In genomic region chr5:137320056-137321045, GRCh38 we compare ENCODE assay signal across 9 cellular contexts.
DNase-seq lines count a peak whose midpoint lies in the region; ATAC-seq and TF ChIP-seq lines count a peak whose summit lies in the region.
"Had no signal": no experiment of that assay in that cellular context is flagged by ENCODE, and none has a peak within 500 bp of the region (broad histone marks: within the 10 kb centered on the region; RNA-seq: fewer than 3 reads in every experiment).

No MANE protein-coding gene starts in this region.

- H3K36me3 ChIP-seq in ascending aorta: no peaks in the 10 kb centered on the region
- H3K36me3 ChIP-seq: BLaER1 treated with 17β-estradiol and CSF1 and Interleukin-3, amounts not matched to agents 10 nM and 100 nM had no signal

- H3K9me3 ChIP-seq in ascending aorta: no peaks in the 10 kb centered on the region

- no peak overlapping the region for H3K4me3 ChIP-seq in ascending aorta
- H3K4me3 ChIP-seq: BLaER1 treated with 17β-estradiol and CSF1 and Interleukin-3, amounts not matched to agents 10 nM and 100 nM had no signal

- peak; percentile 62 to 85 (median 75) for TF ChIP-seq CTCF in ascending aorta (IDR thresholded peaks at IDR 0.05)

- H3K27me3 ChIP-seq in ascending aorta: no peaks in the 10 kb centered on the region
- H3K27me3 ChIP-seq: BLaER1 treated with 17β-estradiol and CSF1 and Interleukin-3, amounts not matched to agents 10 nM and 100 nM had no signal

- H3K27ac ChIP-seq in ascending aorta: no peak overlapping the region
- H3K27ac ChIP-seq: BLaER1 treated with 17β-estradiol and CSF1 and Interleukin-3, amounts not matched to agents 10 nM and 100 nM had no signal

- DNase-seq in NCI-H1436 (lab: John Stamatoyannopoulos, UW) (peak; percentile 37), NCI-H1436 treated with DMSO at 0.1 percent for 48 hours (lab: John Stamatoyannopoulos, UW) (no peak), NCI-H526 treated with DMSO at 0.1 percent for 48 hours (lab: John Stamatoyannopoulos, UW) (peak; percentile 28), ascending aorta (ENCODE audit: low spot score in 2 of 2) (no peak), hippocampal formation (lab: John Stamatoyannopoulos, UW) (peak; percentile 32 to 35), GF-D8 (lab: John Stamatoyannopoulos, UW) (no peak)
- DNase-seq in stimulated activated CD8-positive, alpha-beta memory T cell treated with anti-CD3 and anti-CD28 coated beads, Interleukin-4, amount 100 ng/mL, for 48 hours: peak; percentile 29

- intact Hi-C loops in ascending aorta (cut with DNase I): loop anchor here (1.0 kb wide), 1 partner anchor 179 kb away; the partner anchor contains the start of gene SPOCK1

- ATAC-seq in HG02884 (IDR thresholded peaks at IDR 0.05; ENCODE audit: unreplicated experiment): peak; percentile 69

- H3K4me1 ChIP-seq in ascending aorta: peaks cover 6 to 13% of the 10 kb centered on the region in 2 donors
- H3K4me1 ChIP-seq: BLaER1 treated with 17β-estradiol and CSF1 and Interleukin-3, amounts not matched to agents 10 nM and 100 nM had no signal

Comparison
In these comparisons a context has a peak if more than half of its experiments do, and no peak if none do; other contexts are left out.
1. DNase-seq: peak in NCI-H1436 (single experiment), NCI-H526 treated with DMSO at 0.1 percent for 48 hours (single experiment), hippocampal formation (2 of 2) and stimulated activated CD8-positive, alpha-beta memory T cell treated with anti-CD3 and anti-CD28 coated beads, Interleukin-4, amount 100 ng/mL, for 48 hours (single experiment); none in NCI-H1436 treated with DMSO at 0.1 percent for 48 hours (single experiment), ascending aorta (0 of 2) and GF-D8 (single experiment).